ENCODE assay signal across 8 cellular contexts in genomic region chr16:2531696-2532493, GRCh38. TPM values are rescaled to one million over a fixed set of nuclear protein-coding genes. Genes with fewer than 3 reads are reported as not detected.
DNase-seq lines count a peak whose midpoint lies in the region; ATAC-seq, FAIRE-seq and TF ChIP-seq lines count a peak whose summit lies in the region.

No MANE protein-coding gene starts in this region.

- peak overlapping the region; percentile 82 to 97 (median 92) for H3K27ac ChIP-seq in pancreas
- peak overlapping the region; percentile 98 to 99 for H3K27ac ChIP-seq in tibial artery

- H3K27ac Mint-ChIP-seq in activated naive CD8-positive, alpha-beta T cell treated with anti-CD3 and anti-CD28 coated beads for 36 hours, result peak overlapping the region; percentile 97

- peak overlapping the region; percentile 91 for H3K4me3 Mint-ChIP-seq in activated naive CD8-positive, alpha-beta T cell treated with anti-CD3 and anti-CD28 coated beads for 36 hours

- H3K4me3 ChIP-seq in GM06990 (replicated peaks; ENCODE audit: low read depth, low read length) (peak overlapping the region; percentile 77), pancreas (peak overlapping the region; percentile 26 to 62 (median 42)), tibial artery (peak overlapping the region; percentile 72 to 84)

- peaks cover 2% of the 10 kb centered on the region for H3K36me3 Mint-ChIP-seq in activated naive CD8-positive, alpha-beta T cell treated with anti-CD3 and anti-CD28 coated beads for 36 hours

- H3K4me1 Mint-ChIP-seq in activated naive CD8-positive, alpha-beta T cell treated with anti-CD3 and anti-CD28 coated beads for 36 hours, result peaks cover 15% of the 10 kb centered on the region

- peak; percentile 96 for DNase-seq in GM06990 (ENCODE audit: extremely low read depth, insufficient read length)
- DNase-seq in NCI-H1092 treated with DMSO at 0.1 percent for 48 hours (lab: John Stamatoyannopoulos, UW), result peak; percentile 89
- DNase-seq in SKM-1 (lab: John Stamatoyannopoulos, UW; ENCODE audit: unreplicated experiment), result peak; percentile 93
- DNase-seq in activated naive CD8-positive, alpha-beta T cell treated with anti-CD3 and anti-CD28 coated beads for 36 hours, result peak; percentile 99
- DNase-seq in head of caudate nucleus, result peak; percentile 95 to 99 (median 98)
- peak; percentile 97 to 99 (median 98) for DNase-seq in pancreas
- peak; percentile 98 to 99 for DNase-seq in tibial artery

- no peaks in the 10 kb centered on the region for H3K27me3 Mint-ChIP-seq in activated naive CD8-positive, alpha-beta T cell treated with anti-CD3 and anti-CD28 coated beads for 36 hours

- H3K27me3 ChIP-seq in GM06990 (replicated peaks; ENCODE audit: control insufficient read depth, insufficient read depth, low read length) (no peaks in the 10 kb centered on the region), pancreas (no peaks in the 10 kb centered on the region), tibial artery (no peaks in the 10 kb centered on the region)

- no peaks in the 10 kb centered on the region for H3K9me3 Mint-ChIP-seq in activated naive CD8-positive, alpha-beta T cell treated with anti-CD3 and anti-CD28 coated beads for 36 hours

- no peaks in the 10 kb centered on the region for H3K9me3 ChIP-seq in pancreas
- no peaks in the 10 kb centered on the region for H3K9me3 ChIP-seq in tibial artery

- peak; percentile 23 for FAIRE-seq in pancreas (lab: Jason Lieb, UNC)

- intact Hi-C loops in head of caudate nucleus (cut with DNase I), result loop anchor here (10.0 kb wide), 1 partner anchor 63 kb away; no protein-coding TSS in a partner anchor
- intact Hi-C loops in pancreas (cut with DNase I), result no loop called here
- intact Hi-C loops in tibial artery (cut with DNase I; ENCODE audit: low total_unique reads), result no loop called here

- 0 to 1% methylated on average over 68 to 84 of the region's 84 CpGs for WGBS in pancreas, 2 donors

- H3K36me3 ChIP-seq in GM06990 (ENCODE audit: control insufficient read depth, insufficient read depth, low read length), result peaks cover 18% of the 10 kb centered on the region
- H3K36me3 ChIP-seq in pancreas, result peaks cover 0 to 8% (median 0%) of the 10 kb centered on the region in 3 donors
- peaks cover 6 to 31% (median 19%) of the 10 kb centered on the region in 3 donors for H3K36me3 ChIP-seq in tibial artery

- no peak for TF ChIP-seq CTCF in GM06990 (IDR thresholded peaks at IDR 0.05; ENCODE audit: insufficient read depth, low read length, poor library complexity, severe bottlenecking)
- TF ChIP-seq CTCF in pancreas (IDR thresholded peaks at IDR 0.05), result no peak
- no peak for TF ChIP-seq CTCF in tibial artery (IDR thresholded peaks at IDR 0.05)

- H3K4me1 ChIP-seq in pancreas (peaks cover 0 to 4% (median under 1%) of the 10 kb centered on the region in 3 donors), tibial artery (peaks cover 0 to 18% (median 8%) of the 10 kb centered on the region in 4 donors)

- peak; percentile 79 for ATAC-seq in HG02610 (IDR thresholded peaks at IDR 0.05; ENCODE audit: unreplicated experiment)
- peak; percentile 92 to 94 (median 93) for ATAC-seq in pancreas

RNA-seq across cellular contexts. Expression of gene CEMP1, which starts 0.7 kb away (rescaled TPM):
- total RNA-seq in activated naive CD8-positive, alpha-beta T cell treated with anti-CD3 and anti-CD28 coated beads for 36 hours, result not detected
- under 1 TPM; 0.12 to 0.92 (median 0.62) TPM for total RNA-seq in pancreas
- 1 to 10 TPM; 1.1 to 1.2 TPM for polyA plus RNA-seq in pancreas

RNA-seq across cellular contexts. Expression of gene PDPK1, which starts 5.9 kb away (rescaled TPM):
- total RNA-seq in activated naive CD8-positive, alpha-beta T cell treated with anti-CD3 and anti-CD28 coated beads for 36 hours, result 10 to 100 TPM; 36.5 to 42.2 TPM
- total RNA-seq in pancreas, result 10 to 100 TPM; 24.2 to 34.8 (median 31.9) TPM
- polyA plus RNA-seq in pancreas, result 10 to 100 TPM; 12.7 to 27.3 TPM

RNA-seq across cellular contexts. Expression of gene AMDHD2, which starts 11.7 kb away (rescaled TPM):
- 10 to 100 TPM; 34.6 to 35.4 TPM for total RNA-seq in activated naive CD8-positive, alpha-beta T cell treated with anti-CD3 and anti-CD28 coated beads for 36 hours
- 10 to 100 TPM in 4 of 6 donors, 1 to 10 TPM in 2; 8.0 to 18.7 (median 10.9) TPM for total RNA-seq in pancreas
- polyA plus RNA-seq in pancreas, result 10 to 100 TPM; 27.7 to 36.3 TPM

RNA-seq across cellular contexts. Expression of gene ATP6V0C, which starts 18.1 kb away (rescaled TPM):
- total RNA-seq in activated naive CD8-positive, alpha-beta T cell treated with anti-CD3 and anti-CD28 coated beads for 36 hours, result 100 to 1,000 TPM; 124 to 125 TPM
- total RNA-seq in pancreas, result 10 to 100 TPM; 39.9 to 92.3 (median 66.8) TPM
- polyA plus RNA-seq in pancreas, result 100 to 1,000 TPM in 1 of 2 donors, 10 to 100 TPM in 1; 59.8 to 124 TPM

RNA-seq across cellular contexts. Expression of gene TBC1D24, which starts 57.0 kb away (rescaled TPM):
- total RNA-seq in activated naive CD8-positive, alpha-beta T cell treated with anti-CD3 and anti-CD28 coated beads for 36 hours, result 10 to 100 TPM; 21.1 to 23.0 TPM
- 10 to 100 TPM; 16.8 to 23.7 (median 19.7) TPM for total RNA-seq in pancreas
- 10 to 100 TPM; 10.8 to 16.0 TPM for polyA plus RNA-seq in pancreas

Comparison
In these comparisons a context has a peak if more than half of its experiments do, and no peak if none do; other contexts are left out.
1. Peak in every context shown above with its lines: DNase-seq, ATAC-seq, H3K4me3 ChIP-seq and H3K27ac ChIP-seq.